Comparison of ENCODE assay signal across 8 cellular contexts in the genomic region with DNA sequence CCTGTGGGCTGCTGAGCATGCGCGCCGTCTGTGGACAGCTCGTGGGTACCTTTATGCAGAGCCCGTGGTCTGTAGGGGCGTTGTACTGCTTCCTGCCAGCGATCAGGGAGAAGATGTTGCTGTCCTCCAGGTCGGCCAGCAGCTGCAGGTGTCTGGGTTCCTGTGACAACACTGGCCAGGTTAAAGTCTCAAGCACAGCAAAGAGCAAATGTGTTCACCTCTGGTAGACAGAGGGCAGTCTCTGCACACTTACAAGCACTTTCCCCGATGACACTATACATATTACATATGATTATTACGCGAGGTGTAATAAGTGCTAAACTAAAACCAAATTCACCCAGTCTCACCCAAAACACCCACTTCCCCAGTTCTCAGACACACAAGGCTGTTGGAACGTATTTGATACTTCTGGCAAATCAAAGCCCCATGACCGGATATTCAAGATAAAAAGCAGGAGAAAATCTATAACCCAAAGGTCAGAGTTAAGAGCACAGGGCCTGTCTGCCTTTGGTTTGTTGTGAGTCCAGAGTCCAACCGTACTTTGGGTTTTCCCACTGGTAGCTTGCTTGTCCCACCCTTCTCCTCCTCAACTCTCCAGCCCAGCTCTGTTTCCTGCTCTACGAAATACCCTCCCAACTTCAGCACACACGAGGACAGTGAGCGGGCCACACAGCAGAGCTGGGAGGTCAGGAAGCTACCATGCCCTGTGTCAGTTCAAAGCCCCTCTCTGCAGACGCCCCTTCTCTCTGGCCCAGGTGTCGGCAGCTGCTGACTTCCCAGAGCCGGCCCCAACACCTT. TPM values are rescaled to one million over a fixed set of nuclear protein-coding genes. Genes with fewer than 3 reads are reported as not detected.
DNase-seq lines count a peak whose midpoint lies in the region; ATAC-seq, FAIRE-seq and TF ChIP-seq lines count a peak whose summit lies in the region.

No MANE protein-coding gene starts in this region.

- TF ChIP-seq CTCF in dorsolateral prefrontal cortex (IDR thresholded peaks at IDR 0.05 in 54 of 56, conservative IDR thresholded peaks at IDR 0.05 in 2 of 56; ENCODE audit: low read depth in 1 of 56, partially characterized antibody in 56 of 56) (peak in 44 of 56 donors; percentile 4 to 65 (median 37)), natural killer cell (IDR thresholded peaks at IDR 0.05) (peak; percentile 20), lower lobe of right lung (IDR thresholded peaks at IDR 0.05) (no peak)

- H3K27me3 Mint-ChIP-seq in natural killer cell (ENCODE audit: low read depth in 2 of 2) = peaks cover 3 to 5% of the 10 kb centered on the region in 2 donors

- peak; percentile 31 for DNase-seq in G401 (ENCODE audit: low spot score)
- peak; percentile 43 for DNase-seq in NCI-H146 treated with DMSO at 0.1 percent for 48 hours (lab: John Stamatoyannopoulos, UW; ENCODE audit: unreplicated experiment)
- no peak for DNase-seq in dorsolateral prefrontal cortex
- DNase-seq in natural killer cell = no peak
- DNase-seq in RCC 7860 (ENCODE audit: low spot score) = no peak
- DNase-seq in lower lobe of right lung = no peak
- DNase-seq in hypothalamus (lab: John Stamatoyannopoulos, UW) = no peak

- H3K9me3 Mint-ChIP-seq in natural killer cell = no peaks in the 10 kb centered on the region

- H3K27ac ChIP-seq in dorsolateral prefrontal cortex (no peak overlapping the region), lower lobe of right lung (no peak overlapping the region)

- in situ Hi-C loops in G401 (cut with HindIII; ENCODE audit: low sequenced_read_pairs) = no loop called here

- H3K27me3 ChIP-seq in dorsolateral prefrontal cortex (no peaks in the 10 kb centered on the region), lower lobe of right lung (ENCODE audit: low read depth) (no peaks in the 10 kb centered on the region)

- H3K4me1 ChIP-seq in lower lobe of right lung = no peaks in the 10 kb centered on the region

- FAIRE-seq in RCC 7860 (lab: Jason Lieb, UNC) = no peak

- intact Hi-C loops in dorsolateral prefrontal cortex (cut with DNase I) = no loop called here
- intact Hi-C loops in natural killer cell (cut with micrococcal nuclease) = loop anchor here (2.0 kb wide), 2 partner anchors 64 to 548 kb away; no protein-coding TSS in a partner anchor
- intact Hi-C loops in lower lobe of right lung (cut with DNase I) = no loop called here

- peaks cover 41 to 46% of the 10 kb centered on the region in 2 donors for H3K4me1 Mint-ChIP-seq in natural killer cell

- H3K36me3 Mint-ChIP-seq in natural killer cell = no peaks in the 10 kb centered on the region

- H3K4me3 Mint-ChIP-seq in natural killer cell = no peak overlapping the region

- peaks cover 62% of the 10 kb centered on the region for H3K36me3 ChIP-seq in lower lobe of right lung

- H3K4me3 ChIP-seq in dorsolateral prefrontal cortex = no peak overlapping the region
- H3K4me3 ChIP-seq in lower lobe of right lung = no peak overlapping the region

- peak in 2 of 3 donors; percentile 41 to 50 for ATAC-seq in natural killer cell
- ATAC-seq in lower lobe of right lung = no peak
- no peak for ATAC-seq in GM21786 (IDR thresholded peaks at IDR 0.05; ENCODE audit: unreplicated experiment)

- peak overlapping the region in 1 of 2 donors; percentile 70 for H3K27ac Mint-ChIP-seq in natural killer cell

- no peaks in the 10 kb centered on the region for H3K9me3 ChIP-seq in lower lobe of right lung

RNA-seq across cellular contexts. Expression of gene DDC, which starts 49.7 kb away (rescaled TPM):
- not detected in 2 replicates for total RNA-seq in G401 (2014; rRNA removed; shearing (Covaris generic))
- total RNA-seq in dorsolateral prefrontal cortex (1 to 10 TPM in 8 of 120 experiments, under 1 TPM in 10, not detected in 102; 0.29 to 2.3 (median 0.87) TPM), natural killer cell (not detected), lower lobe of right lung (3.0 TPM)

Comparison
In these comparisons a context has a peak if more than half of its experiments do, and no peak if none do; other contexts are left out.
1. DNase-seq: peak in G401 (single experiment) and NCI-H146 treated with DMSO at 0.1 percent for 48 hours (single experiment); none in dorsolateral prefrontal cortex (0 of 10), natural killer cell (single experiment), RCC 7860 (single experiment), lower lobe of right lung (single experiment) and hypothalamus (0 of 51).
2. ATAC-seq: peak in natural killer cell (2 of 3); none in lower lobe of right lung (0 of 2) and GM21786 (single experiment).